In the genomic region with DNA sequence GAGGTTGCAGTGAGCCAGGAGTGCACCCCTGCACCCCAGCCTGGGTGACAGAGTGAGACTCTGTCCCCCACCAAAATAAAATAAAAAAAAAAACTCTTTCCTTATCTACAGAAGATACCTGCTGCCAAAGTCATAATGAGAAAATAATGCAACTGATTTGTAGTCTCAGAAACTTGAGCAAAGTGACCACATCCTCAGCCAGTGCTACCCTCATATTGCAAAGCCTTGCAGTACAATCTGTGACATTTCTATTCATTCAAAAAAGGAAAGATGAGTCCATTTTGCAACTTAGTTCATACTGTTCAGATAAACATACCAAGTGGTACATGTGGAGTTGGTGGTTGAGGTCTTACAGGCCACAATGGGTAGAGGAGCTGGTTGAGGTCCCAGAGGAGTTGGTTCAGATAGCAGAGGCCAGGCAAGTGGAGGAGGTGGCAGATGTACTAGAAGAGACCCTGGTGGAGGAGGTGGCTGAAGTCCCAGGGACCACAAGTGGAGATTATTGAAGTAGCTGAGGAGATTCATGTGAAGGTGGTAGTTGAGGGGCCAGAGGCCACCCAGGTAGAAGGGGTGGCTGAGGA, we compare ENCODE assay signal across 17 cellular contexts. TPM values are rescaled to one million over a fixed set of nuclear protein-coding genes. Genes with fewer than 3 reads are reported as not detected.
DNase-seq lines count a peak whose midpoint lies in the region; ATAC-seq lines count a peak whose summit lies in the region.
"Had no signal": no experiment of that assay in that cellular context is flagged by ENCODE, and none has a peak within 500 bp of the region (broad histone marks: within the 10 kb centered on the region; RNA-seq: fewer than 3 reads in every experiment).

No MANE protein-coding gene starts in this region.

- no peak for DNase-seq in activated CD4-positive, alpha-beta T cell treated with anti-CD3 and anti-CD28 coated beads, Interleukin-2, amount 10 ng/mL, durations not matched to agents 7 days and 5 days
- DNase-seq in activated CD4-positive, alpha-beta T cell treated with anti-CD3 and anti-CD28 coated beads for 1 hour, result no peak
- DNase-seq in activated CD8-positive, alpha-beta T cell treated with anti-CD3 and anti-CD28 coated beads, Interleukin-2, amount 10 ng/mL, durations not matched to agents 7 days and 5 days, result peak; percentile 36
- no peak for DNase-seq in retina
- no peak for DNase-seq in effector CD8-positive, alpha-beta T cell (lab: John Stamatoyannopoulos, UW)
- DNase-seq in iPS-NIHi7 (ENCODE audit: extremely low spot score), result no peak
- DNase-seq: COR-L47, GOT3, NCI-H1092, NCI-H146, NCI-H2081 treated with DMSO at 0.1 percent for 48 hours, NCI-H82 had no signal

- H3K4me3 ChIP-seq in BLaER1 treated with 17β-estradiol and CSF1 and Interleukin-3, amounts not matched to agents 10 nM and 100 nM, result no peak overlapping the region

- peak overlapping the region in 8 of 11 experiments; percentile 3 to 47 (median 38); a peak in 15 of 22 replicates for H3K4me2 ChIP-seq in BLaER1 treated with 17β-estradiol and CSF1 and Interleukin-3, amounts not matched to agents 10 nM and 100 nM

- no peak overlapping the region for H3K9ac ChIP-seq in BLaER1 treated with 17β-estradiol and CSF1 and Interleukin-3, amounts not matched to agents 10 nM and 100 nM

- H4K20me1 ChIP-seq in BLaER1 treated with 17β-estradiol and CSF1 and Interleukin-3, amounts not matched to agents 10 nM and 100 nM, result no peaks in the 10 kb centered on the region

- H3K4me1 ChIP-seq in BLaER1 treated with 17β-estradiol and CSF1 and Interleukin-3, amounts not matched to agents 10 nM and 100 nM, result peaks cover 0 to 36% (median 19%) of the 10 kb centered on the region in 10 experiments; a peak in 13 of 20 replicates

- H3K4me1 Mint-ChIP-seq in activated CD4-positive, alpha-beta T cell treated with anti-CD3 and anti-CD28 coated beads, Interleukin-2, amount 10 ng/mL, durations not matched to agents 7 days and 5 days, result peaks cover 14% of the 10 kb centered on the region
- H3K4me1 Mint-ChIP-seq in activated CD8-positive, alpha-beta T cell treated with anti-CD3 and anti-CD28 coated beads, Interleukin-2, amount 10 ng/mL, durations not matched to agents 7 days and 5 days (ENCODE audit: low read depth), result peaks cover 14% of the 10 kb centered on the region
- H3K4me1 Mint-ChIP-seq: CD14-positive monocyte had no signal

- no peaks in the 10 kb centered on the region for H3K36me3 Mint-ChIP-seq in activated CD4-positive, alpha-beta T cell treated with anti-CD3 and anti-CD28 coated beads, Interleukin-2, amount 10 ng/mL, durations not matched to agents 7 days and 5 days (ENCODE audit: low read depth)
- no peaks in the 10 kb centered on the region for H3K36me3 Mint-ChIP-seq in activated CD8-positive, alpha-beta T cell treated with anti-CD3 and anti-CD28 coated beads, Interleukin-2, amount 10 ng/mL, durations not matched to agents 7 days and 5 days (ENCODE audit: low read depth)
- H3K36me3 Mint-ChIP-seq: CD14-positive monocyte had no signal

- no peaks in the 10 kb centered on the region for H3K36me3 ChIP-seq in BLaER1 treated with 17β-estradiol and CSF1 and Interleukin-3, amounts not matched to agents 10 nM and 100 nM

- H3K9me3 ChIP-seq in BLaER1 treated with 17β-estradiol and CSF1 and Interleukin-3, amounts not matched to agents 10 nM and 100 nM (replicated peaks in 1 of 11), result no peaks in the 10 kb centered on the region

- H3K27me3 Mint-ChIP-seq in activated CD4-positive, alpha-beta T cell treated with anti-CD3 and anti-CD28 coated beads, Interleukin-2, amount 10 ng/mL, durations not matched to agents 7 days and 5 days, result peaks cover 25% of the 10 kb centered on the region
- peaks cover 30% of the 10 kb centered on the region for H3K27me3 Mint-ChIP-seq in activated CD8-positive, alpha-beta T cell treated with anti-CD3 and anti-CD28 coated beads, Interleukin-2, amount 10 ng/mL, durations not matched to agents 7 days and 5 days (ENCODE audit: low read depth)

- no peak overlapping the region for H3K27ac ChIP-seq in BLaER1 treated with 17β-estradiol and CSF1 and Interleukin-3, amounts not matched to agents 10 nM and 100 nM

- no peaks in the 10 kb centered on the region for H3K9me3 Mint-ChIP-seq in activated CD4-positive, alpha-beta T cell treated with anti-CD3 and anti-CD28 coated beads, Interleukin-2, amount 10 ng/mL, durations not matched to agents 7 days and 5 days
- no peaks in the 10 kb centered on the region for H3K9me3 Mint-ChIP-seq in activated CD8-positive, alpha-beta T cell treated with anti-CD3 and anti-CD28 coated beads, Interleukin-2, amount 10 ng/mL, durations not matched to agents 7 days and 5 days (ENCODE audit: insufficient read depth)

- ATAC-seq in GM21786 (IDR thresholded peaks at IDR 0.05; ENCODE audit: unreplicated experiment), result peak; percentile 47
- peak; percentile 31 for ATAC-seq in activated CD8-positive, alpha-beta T cell treated with anti-CD3 and anti-CD28 coated beads, Interleukin-2, amount 10 ng/mL, durations not matched to agents 7 days and 5 days

- CTCF ChIA-PET in activated CD4-positive, alpha-beta T cell treated with anti-CD3 and anti-CD28 coated beads, Interleukin-2, amount 10 ng/mL, durations not matched to agents 7 days and 5 days (lab: Charles Lee), result interaction anchor here (1.1 kb wide), 2 partner anchors 8 to 131 kb away, joined by 3 to 4 read pairs; no protein-coding TSS in a partner anchor
- CTCF ChIA-PET in activated CD8-positive, alpha-beta T cell treated with anti-CD3 and anti-CD28 coated beads, Interleukin-2, amount 10 ng/mL, durations not matched to agents 7 days and 5 days (lab: Charles Lee), result interaction anchor here (3.1 kb wide), 1 partner anchor 132 kb away, joined by 14 read pairs; no protein-coding TSS in a partner anchor

- no peak overlapping the region for H3K4me3 Mint-ChIP-seq in activated CD4-positive, alpha-beta T cell treated with anti-CD3 and anti-CD28 coated beads, Interleukin-2, amount 10 ng/mL, durations not matched to agents 7 days and 5 days
- no peak overlapping the region for H3K4me3 Mint-ChIP-seq in activated CD8-positive, alpha-beta T cell treated with anti-CD3 and anti-CD28 coated beads, Interleukin-2, amount 10 ng/mL, durations not matched to agents 7 days and 5 days
- H3K4me3 Mint-ChIP-seq: CD14-positive monocyte had no signal

- H3K27me3 ChIP-seq in BLaER1 treated with 17β-estradiol and CSF1 and Interleukin-3, amounts not matched to agents 10 nM and 100 nM, result no peaks in the 10 kb centered on the region

- POLR2A ChIA-PET in activated CD4-positive, alpha-beta T cell treated with anti-CD3 and anti-CD28 coated beads, Interleukin-2, amount 10 ng/mL, durations not matched to agents 7 days and 5 days (lab: Charles Lee), result no interaction called here
- POLR2A ChIA-PET in activated CD8-positive, alpha-beta T cell treated with anti-CD3 and anti-CD28 coated beads, Interleukin-2, amount 10 ng/mL, durations not matched to agents 7 days and 5 days (lab: Charles Lee), result interaction anchor here (1.1 kb wide), 1 partner anchor 31 kb away, joined by 3 read pairs; no protein-coding TSS in a partner anchor

- peak overlapping the region; percentile 52 for H3K27ac Mint-ChIP-seq in activated CD4-positive, alpha-beta T cell treated with anti-CD3 and anti-CD28 coated beads, Interleukin-2, amount 10 ng/mL, durations not matched to agents 7 days and 5 days
- no peak overlapping the region for H3K27ac Mint-ChIP-seq in activated CD8-positive, alpha-beta T cell treated with anti-CD3 and anti-CD28 coated beads, Interleukin-2, amount 10 ng/mL, durations not matched to agents 7 days and 5 days
- H3K27ac Mint-ChIP-seq: CD14-positive monocyte had no signal

RNA-seq across cellular contexts. Expression of gene EIF5AL1, which starts 6.5 kb away (rescaled TPM):
- total RNA-seq in activated CD4-positive, alpha-beta T cell treated with anti-CD3 and anti-CD28 coated beads, Interleukin-2, amount 10 ng/mL, durations not matched to agents 7 days and 5 days, result under 1 TPM; 0.06 to 0.37 TPM
- total RNA-seq in activated CD8-positive, alpha-beta T cell treated with anti-CD3 and anti-CD28 coated beads, Interleukin-2, amount 10 ng/mL, durations not matched to agents 7 days and 5 days, result under 1 TPM; 0.53 to 0.83 TPM

RNA-seq across cellular contexts. Expression of gene SFTPA2, which starts 54.3 kb away (rescaled TPM):
- not detected for total RNA-seq in activated CD4-positive, alpha-beta T cell treated with anti-CD3 and anti-CD28 coated beads, Interleukin-2, amount 10 ng/mL, durations not matched to agents 7 days and 5 days
- total RNA-seq in activated CD8-positive, alpha-beta T cell treated with anti-CD3 and anti-CD28 coated beads, Interleukin-2, amount 10 ng/mL, durations not matched to agents 7 days and 5 days, result not detected
- total RNA-seq: Daoy, MCF 10A had no signal
